Comparison of ENCODE assay signal across 28 cellular contexts in genomic region chr17:30816165-30816564, GRCh38.
"Had no signal": no experiment of that assay in that cellular context is flagged by ENCODE, and none has a peak within 500 bp of the region (broad histone marks: within the 10 kb centered on the region; RNA-seq: fewer than 3 reads in every experiment).

No MANE protein-coding gene starts in this region.

- DNase-seq: activated CD4-positive, alpha-beta T cell treated with anti-CD3 and anti-CD28 coated beads for 36 hours; activated CD4-positive, alpha-beta T cell treated with anti-CD3 and anti-CD28 coated beads, Interleukin-2, amount 50 U/mL, for 4 hours; activated CD4-positive, CD25-positive, alpha-beta regulatory T cell; activated gamma-delta T cell treated with Interleukin-2 at 50 U/mL for 16 hours; amygdala; caudate nucleus; endodermal cell; foreskin keratinocyte; heart left ventricle; hypothalamus; immature natural killer cell; kidney; left colon; mammary epithelial cell; occipital lobe; psoas muscle; stimulated activated CD4-positive, alpha-beta T cell treated with anti-CD3 and anti-CD28 coated beads, Interleukin-1b, Interleukin-23, amount 100 ng/mL, for 48 hours; stimulated activated CD4-positive, alpha-beta T cell treated with anti-CD3 and anti-CD28 coated beads, Interleukin-4, amount 100 ng/mL, for 4 hours; stimulated activated CD8-positive, alpha-beta memory T cell treated with anti-CD3 and anti-CD28 coated beads, Interleukin-4, amount 100 ng/mL, for 48 hours; stimulated activated naive CD4-positive, alpha-beta T cell treated with Interleukin-2 at 50 U/mL for 16 hours; T-helper 1 cell had no signal

- H3K27ac Mint-ChIP-seq: activated T-helper 17 cell treated with anti-CD3 and anti-CD28 coated beads, Interleukin-2, amount 50 U/mL, for 72 hours; endodermal cell; T-helper 2 cell treated with Interferon-gamma antibody and Interleukin-4, amounts not matched to agents 5 μg/mL and 100 μg/mL, for 36 hours had no signal

- H3K4me3 ChIP-seq: heart left ventricle, psoas muscle, smooth muscle cell, tibial nerve had no signal

- H3K36me3 ChIP-seq: heart left ventricle had no signal

- H3K27me3 ChIP-seq: foreskin keratinocyte, heart left ventricle, tibial nerve had no signal

- H3K4me1 ChIP-seq: parathyroid adenoma had no signal

- ATAC-seq: activated CD4-positive, alpha-beta T cell treated with anti-CD3 and anti-CD28 coated beads for 36 hours; activated T-helper 17 cell treated with anti-CD3 and anti-CD28 coated beads, Interleukin-2, amount 50 U/mL, for 72 hours; esophagus mucosa; foreskin keratinocyte; heart left ventricle; left colon; psoas muscle had no signal

- H3K4me3 Mint-ChIP-seq: activated CD4-positive, alpha-beta T cell treated with anti-CD3 and anti-CD28 coated beads for 36 hours; activated T-helper 17 cell treated with anti-CD3 and anti-CD28 coated beads, Interleukin-2, amount 50 U/mL, for 72 hours; endodermal cell; immature natural killer cell; neural crest cell; T-helper 2 cell treated with Interferon-gamma antibody and Interleukin-4, amounts not matched to agents 5 μg/mL and 100 μg/mL, for 36 hours had no signal

- H3K9me3 ChIP-seq: heart left ventricle, psoas muscle, tibial nerve had no signal

- H3K27me3 Mint-ChIP-seq: activated CD4-positive, alpha-beta T cell treated with anti-CD3 and anti-CD28 coated beads for 36 hours; activated T-helper 17 cell treated with anti-CD3 and anti-CD28 coated beads, Interleukin-2, amount 50 U/mL, for 72 hours had no signal

- H3K27ac ChIP-seq: foreskin keratinocyte, heart left ventricle, parathyroid adenoma, psoas muscle, tibial nerve had no signal

- H3K9me3 Mint-ChIP-seq: activated T-helper 17 cell treated with anti-CD3 and anti-CD28 coated beads, Interleukin-2, amount 50 U/mL, for 72 hours; endodermal cell; immature natural killer cell; neural crest cell had no signal
